ENCODE assay signal across 1 cellular context in genomic region chr2:164662066-164662465, GRCh38.
TF ChIP-seq lines count a peak whose summit lies in the region.

No MANE protein-coding gene starts in this region.

TF ChIP-seq in K562, 482 proteins besides CTCF, POLR2A, EP300 and RAD21 (continued from another document):
- TF ChIP-seq E2F6 (IDR thresholded peaks at IDR 0.05; ENCODE audit: borderline replicate concordance in 1 of 2, extremely low read depth in 1 of 2, insufficient read depth in 1 of 2, insufficient read length in 1 of 2, low read depth in 1 of 2, low read length in 1 of 2, poor library complexity in 1 of 2, severe bottlenecking in 1 of 2) (no peak), STAT5A (IDR thresholded peaks at IDR 0.05; ENCODE audit: borderline replicate concordance, low read length) (no peak), ZNF165 (CRISPR knock-in tag; IDR thresholded peaks at IDR 0.05; ENCODE audit: borderline replicate concordance) (no peak), SRF (CRISPR knock-in tag; IDR thresholded peaks at IDR 0.05) (no peak), THAP12 (CRISPR knock-in tag; IDR thresholded peaks at IDR 0.05) (no peak), PML (IDR thresholded peaks at IDR 0.05; ENCODE audit: low read length) (no peak), ZBTB40 (IDR thresholded peaks at IDR 0.05) (no peak), ZBTB40 (CRISPR knock-in tag; IDR thresholded peaks at IDR 0.05) (no peak), NR3C1 (CRISPR knock-in tag; IDR thresholded peaks at IDR 0.05) (no peak)
